Comparison of ENCODE assay signal across 8 cellular contexts in genomic region chr1:12052008-12052573, GRCh38. TPM values are rescaled to one million over a fixed set of nuclear protein-coding genes. Genes with fewer than 3 reads are reported as not detected.
A peak's percentile ranks its signal among the peaks of the same experiment; 100 is the strongest.
DNase-seq lines count a peak whose midpoint lies in the region; ATAC-seq and TF ChIP-seq lines count a peak whose summit lies in the region.

No MANE protein-coding gene starts in this region.

- peak overlapping the region; percentile 47 for H3K4me3 ChIP-seq in OCI-LY3 (ENCODE audit: low read length)

- no peaks in the 10 kb centered on the region for H3K79me2 ChIP-seq in OCI-LY3 (ENCODE audit: low read length)

- ATAC-seq in GM18909 (IDR thresholded peaks at IDR 0.05; ENCODE audit: poor library complexity, unreplicated experiment) (peak; percentile 68), HG02970 (IDR thresholded peaks at IDR 0.05; ENCODE audit: low FRiP score, unreplicated experiment) (peak; percentile 54)

- H3K27ac ChIP-seq in OCI-LY3 (ENCODE audit: low read length) = peak overlapping the region; percentile 41; the same call in 1 of the 2 replicates

- H3K4me3 Mint-ChIP-seq in CD14-positive monocyte (peak overlapping the region in 1 of 2 donors; percentile 62), mesothelial cell of epicardium (peak overlapping the region; percentile 13)

- no peak for TF ChIP-seq CTCF in CD14-positive monocyte (IDR thresholded peaks at IDR 0.05)
- no peak for TF ChIP-seq CTCF in OCI-LY3 (IDR thresholded peaks at IDR 0.05; ENCODE audit: low read depth, low read length)
- TF ChIP-seq CTCF in mesothelial cell of epicardium (IDR thresholded peaks at IDR 0.05; ENCODE audit: unreplicated experiment) = no peak

- DNase-seq in CD14-positive monocyte (ENCODE audit: low spot score) (peak; percentile 66), cerebellar cortex (ENCODE audit: low spot score) (peak; percentile 25), mesothelial cell of epicardium (ENCODE audit: low spot score in 2 of 2, unreplicated experiment in 2 of 2) (no peak), activated gamma-delta T cell treated with Interleukin-2 at 50 U/mL for 16 hours (no peak)
- no peak for DNase-seq in central memory CD4-positive, alpha-beta T cell

- no peaks in the 10 kb centered on the region for H4K20me1 ChIP-seq in OCI-LY3 (ENCODE audit: insufficient read depth, low read length)

- H3K9ac ChIP-seq in OCI-LY3 (ENCODE audit: low read length) = peak overlapping the region; percentile 41; the same call in 1 of the 2 replicates

- H3K9me3 ChIP-seq in OCI-LY3 (ENCODE audit: insufficient read depth, low read length) = no peaks in the 10 kb centered on the region

- no peaks in the 10 kb centered on the region for H3K9me3 Mint-ChIP-seq in CD14-positive monocyte
- no peaks in the 10 kb centered on the region for H3K9me3 Mint-ChIP-seq in mesothelial cell of epicardium

- H3K27me3 Mint-ChIP-seq in CD14-positive monocyte (ENCODE audit: low read depth in 3 of 3) (peaks cover 0 to 3% (median 0%) of the 10 kb centered on the region in 3 donors), mesothelial cell of epicardium (ENCODE audit: low read depth) (no peaks in the 10 kb centered on the region)

- peak overlapping the region; percentile 68 for H3K4me2 ChIP-seq in OCI-LY3 (ENCODE audit: low read length)

- H3K27me3 ChIP-seq in OCI-LY3 (ENCODE audit: low read depth, low read length) = peaks cover 35% of the 10 kb centered on the region

- no peaks in the 10 kb centered on the region for H3K36me3 Mint-ChIP-seq in CD14-positive monocyte
- no peaks in the 10 kb centered on the region for H3K36me3 Mint-ChIP-seq in mesothelial cell of epicardium

- H3K4me1 Mint-ChIP-seq in CD14-positive monocyte = peaks cover 12% of the 10 kb centered on the region
- peaks cover 13% of the 10 kb centered on the region for H3K4me1 Mint-ChIP-seq in mesothelial cell of epicardium

- peaks cover 86% of the 10 kb centered on the region for H3K4me1 ChIP-seq in OCI-LY3 (ENCODE audit: low read length)

- no peaks in the 10 kb centered on the region for H3K36me3 ChIP-seq in OCI-LY3 (replicated peaks; ENCODE audit: low read depth, low read length)

- intact Hi-C loops in CD14-positive monocyte (cut with micrococcal nuclease) = no loop called here

- H3K27ac Mint-ChIP-seq in CD14-positive monocyte (peak overlapping the region in 4 of 7 donors; percentile 24 to 66 (median 44)), mesothelial cell of epicardium (peak overlapping the region; percentile 8)

- no peak overlapping the region for H2AFZ ChIP-seq in OCI-LY3 (ENCODE audit: low read depth, low read length)

RNA-seq across cellular contexts. Expression of gene TNFRSF8, which starts 11.0 kb away (rescaled TPM):
- polyA plus RNA-seq in CD14-positive monocyte = 10 to 100 TPM; 11.8 to 11.9 TPM
- total RNA-seq in mesothelial cell of epicardium = 0.31 to 0.53 TPM (median 0.41 TPM) in 3 replicates

RNA-seq across cellular contexts. Expression of gene MIIP, which starts 32.8 kb away (rescaled TPM):
- 10 to 100 TPM; 45.9 to 56.4 TPM for polyA plus RNA-seq in CD14-positive monocyte
- 31.7 to 37.5 TPM (median 32.0 TPM) in 3 replicates for total RNA-seq in mesothelial cell of epicardium

Comparison
In these comparisons a context has a peak if more than half of its experiments do, and no peak if none do; other contexts are left out.
1. DNase-seq: peak in CD14-positive monocyte (single experiment) and cerebellar cortex (single experiment); none in mesothelial cell of epicardium (0 of 2), central memory CD4-positive, alpha-beta T cell (single experiment) and activated gamma-delta T cell treated with Interleukin-2 at 50 U/mL for 16 hours (single experiment).